ENCODE assay signal across 8 cellular contexts in the genomic region with DNA sequence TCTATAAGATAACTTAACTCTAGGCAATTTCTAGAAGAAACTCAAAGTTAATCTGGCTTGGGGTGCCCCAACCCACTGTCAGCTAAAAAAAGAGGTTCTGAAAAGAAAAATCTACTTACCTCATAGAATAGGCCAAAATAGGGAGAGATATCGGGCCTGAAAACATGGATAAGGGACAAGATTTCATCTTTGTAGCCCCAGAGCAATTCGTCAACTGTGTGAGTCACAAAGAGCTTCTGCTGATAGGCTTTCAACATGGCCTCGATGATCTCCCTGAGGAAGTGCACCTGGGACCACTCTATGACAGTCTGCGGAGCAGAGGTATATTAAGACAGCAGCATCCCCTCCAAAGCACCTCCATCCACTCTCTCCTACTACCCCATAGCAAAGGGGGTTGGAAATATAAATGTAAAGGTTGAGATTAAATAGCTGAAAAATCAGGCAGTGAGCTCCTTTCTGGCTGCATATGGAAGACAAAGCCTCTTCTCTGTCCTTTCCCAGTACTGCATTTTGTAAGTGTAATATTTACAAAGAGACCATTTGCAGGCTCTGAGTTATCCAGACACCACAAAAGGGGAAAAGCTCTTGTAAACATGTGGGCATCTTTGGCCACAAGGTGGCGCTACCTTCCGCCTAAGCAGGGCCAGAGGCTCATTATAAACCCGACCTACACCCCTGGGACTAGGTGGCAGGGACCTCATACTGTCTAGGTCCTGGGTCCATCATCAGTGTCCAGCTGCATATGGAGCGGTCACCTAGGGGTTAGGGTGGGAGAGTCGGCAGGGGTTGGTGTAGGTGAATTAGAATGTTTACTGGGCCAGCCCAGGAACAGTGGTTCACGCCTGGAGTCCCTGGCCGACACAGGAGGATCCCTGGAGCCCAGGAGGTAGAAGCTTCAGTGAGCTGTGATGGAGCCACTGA. TPM values are rescaled to one million over a fixed set of nuclear protein-coding genes. Genes with fewer than 3 reads are reported as not detected.
DNase-seq lines count a peak whose midpoint lies in the region; ATAC-seq and TF ChIP-seq lines count a peak whose summit lies in the region.

No MANE protein-coding gene starts in this region.

- no peak overlapping the region for H2BK120ac ChIP-seq in IMR-90 (ENCODE audit: low read depth, low read length)

- H3K4me1 ChIP-seq in IMR-90 (ENCODE audit: control insufficient read depth, insufficient read depth, low read length) (0 out of 2 replicates have a peak, but pooled peaks cover 1% of the 10 kb centered on the region), OCI-LY3 (ENCODE audit: low read length) (no peaks in the 10 kb centered on the region; the same call in 1 of the 2 replicates), esophagus muscularis mucosa (peaks cover 13 to 20% (median 19%) of the 10 kb centered on the region in 4 donors)
- H3K4me1 ChIP-seq in naive thymus-derived CD4-positive, alpha-beta T cell (ENCODE audit: control insufficient read depth in 2 of 2, insufficient read depth in 2 of 2, low read length in 2 of 2): no peaks in the 10 kb centered on the region

- no peak overlapping the region for H2BK15ac ChIP-seq in IMR-90 (ENCODE audit: low read depth, low read length)

- H3K9me3 ChIP-seq in IMR-90 (ENCODE audit: control insufficient read depth, insufficient read depth, low read length) (no peaks in the 10 kb centered on the region), OCI-LY3 (ENCODE audit: insufficient read depth, low read length) (no peaks in the 10 kb centered on the region), esophagus muscularis mucosa (no peaks in the 10 kb centered on the region)
- no peaks in the 10 kb centered on the region for H3K9me3 ChIP-seq in naive thymus-derived CD4-positive, alpha-beta T cell (ENCODE audit: control insufficient read depth in 2 of 3, low read length in 3 of 3)

- no peak overlapping the region for H2BK20ac ChIP-seq in IMR-90 (ENCODE audit: low read depth, low read length)

- no peak overlapping the region for H4K8ac ChIP-seq in IMR-90 (ENCODE audit: low read depth in 2 of 2, low read length in 2 of 2)

- no peak overlapping the region for H3K56ac ChIP-seq in IMR-90 (ENCODE audit: extremely low read depth, insufficient read depth, low read length)

- H3K4me3 Mint-ChIP-seq in Calu3 (ENCODE audit: low read depth, unreplicated experiment): no peak overlapping the region
- H3K4me3 Mint-ChIP-seq in naive thymus-derived CD4-positive, alpha-beta T cell: no peak overlapping the region
- no peak overlapping the region for H3K4me3 Mint-ChIP-seq in stimulated activated effector memory CD8-positive, alpha-beta T cell treated with anti-CD3 and anti-CD28 coated beads, Interleukin-12 subunit alpha, Interleukin-12 subunit beta, amount 100 ng/mL, for 72 hours

- CTCF ChIA-PET in Calu3 (lab: Charles Lee): interaction anchor here (0.6 to 3.0 kb wide), 8 partner anchors 12 to 201 kb away, joined by 3 to 32 read pairs (median 4); a partner anchor contains a TSS
- CTCF ChIA-PET in IMR-90 (lab: Yijun Ruan, JAX): interaction anchor here (0.7 to 1.9 kb wide), 12 partner anchors 9 to 325 kb away, joined by 3 to 14 read pairs (median 4); a partner anchor contains a TSS
- CTCF ChIA-PET in naive thymus-derived CD4-positive, alpha-beta T cell (lab: Charles Lee): interaction anchor here (0.6 to 6.8 kb wide), 20 partner anchors 11 to 1426 kb away, joined by 3 to 84 read pairs (median 3); a partner anchor contains a TSS

- H2AFZ ChIP-seq in IMR-90 (replicated peaks; ENCODE audit: low read length, poor library complexity) (peak overlapping the region; percentile 70), OCI-LY3 (ENCODE audit: low read depth, low read length) (no peak overlapping the region)

- no peak overlapping the region for H3K4ac ChIP-seq in IMR-90 (ENCODE audit: low read depth, low read length)

- in situ Hi-C loops in IMR-90 (cut with MboI; ENCODE audit: low sequenced_read_pairs): loop anchor here (10.0 kb wide), 1 partner anchor 195 kb away; no protein-coding TSS in a partner anchor

- DNase-seq in Calu3 (peak; percentile 78), IMR-90 (peak; percentile 81), esophagus muscularis mucosa (ENCODE audit: extremely low spot score) (peak; percentile 94)
- DNase-seq in activated CD8-positive, alpha-beta memory T cell treated with anti-CD3 and anti-CD28 coated beads, Interleukin-2, amount 50 U/mL, for 48 hours: peak; percentile 94
- DNase-seq in naive thymus-derived CD4-positive, alpha-beta T cell: peak; percentile 63 to 82 (median 72)
- DNase-seq in stimulated activated effector memory CD8-positive, alpha-beta T cell treated with anti-CD3 and anti-CD28 coated beads, Interleukin-12 subunit alpha, Interleukin-12 subunit beta, amount 100 ng/mL, for 72 hours (ENCODE audit: low spot score in 2 of 2): peak; percentile 78 to 88

- H3K27ac Mint-ChIP-seq in Calu3 (ENCODE audit: unreplicated experiment): no peak overlapping the region
- peak overlapping the region in 2 of 9 donors; percentile 27 to 53 for H3K27ac Mint-ChIP-seq in naive thymus-derived CD4-positive, alpha-beta T cell
- H3K27ac Mint-ChIP-seq in stimulated activated effector memory CD8-positive, alpha-beta T cell treated with anti-CD3 and anti-CD28 coated beads, Interleukin-12 subunit alpha, Interleukin-12 subunit beta, amount 100 ng/mL, for 72 hours: no peak overlapping the region

- TF ChIP-seq RAD21 in IMR-90 (IDR thresholded peaks at IDR 0.05; ENCODE audit: low read length): peak; percentile 93

- H3K9me3 Mint-ChIP-seq in Calu3 (ENCODE audit: low read depth, unreplicated experiment): no peaks in the 10 kb centered on the region
- no peaks in the 10 kb centered on the region for H3K9me3 Mint-ChIP-seq in naive thymus-derived CD4-positive, alpha-beta T cell
- H3K9me3 Mint-ChIP-seq in stimulated activated effector memory CD8-positive, alpha-beta T cell treated with anti-CD3 and anti-CD28 coated beads, Interleukin-12 subunit alpha, Interleukin-12 subunit beta, amount 100 ng/mL, for 72 hours: no peaks in the 10 kb centered on the region

- H2AK5ac ChIP-seq in IMR-90 (ENCODE audit: low read depth, low read length): no peak overlapping the region

- H3K4me1 Mint-ChIP-seq in Calu3 (ENCODE audit: low read depth, unreplicated experiment): no peaks in the 10 kb centered on the region
- peaks cover 0 to 3% (median 0%) of the 10 kb centered on the region in 7 donors for H3K4me1 Mint-ChIP-seq in naive thymus-derived CD4-positive, alpha-beta T cell
- no peaks in the 10 kb centered on the region for H3K4me1 Mint-ChIP-seq in stimulated activated effector memory CD8-positive, alpha-beta T cell treated with anti-CD3 and anti-CD28 coated beads, Interleukin-12 subunit alpha, Interleukin-12 subunit beta, amount 100 ng/mL, for 72 hours

- H4K91ac ChIP-seq in IMR-90 (ENCODE audit: insufficient read depth, low read depth, low read length): no peak overlapping the region

- H2BK5ac ChIP-seq in IMR-90 (ENCODE audit: low read depth, low read length, poor library complexity, severe bottlenecking): no peak overlapping the region

- intact Hi-C loops in Calu3 (cut with micrococcal nuclease; ENCODE audit: unreplicated experiment): loop anchor here (1.0 to 5.0 kb wide), 3 partner anchors 73 to 199 kb away; a partner anchor contains a TSS
- intact Hi-C loops in IMR-90 (cut with micrococcal nuclease): loop anchor here (1.0 to 10.0 kb wide), 6 partner anchors 33 to 575 kb away; a partner anchor contains a TSS
- intact Hi-C loops in esophagus muscularis mucosa (cut with DNase I): loop anchor here (2.0 to 10.0 kb wide), 4 partner anchors 73 to 325 kb away; a partner anchor contains a TSS
- intact Hi-C loops in naive thymus-derived CD4-positive, alpha-beta T cell (cut with micrococcal nuclease): loop anchor here (1.0 to 10.0 kb wide), 9 partner anchors 33 to 1253 kb away; a partner anchor contains a TSS

- H3K9me1 ChIP-seq in IMR-90 (ENCODE audit: insufficient read depth, low read length): 0 out of 2 replicates have a peak, but pooled peaks cover 3% of the 10 kb centered on the region

- peak; percentile 85 for ATAC-seq in GM21447 (IDR thresholded peaks at IDR 0.05; ENCODE audit: unreplicated experiment)
- peak; percentile 95 for ATAC-seq in IMR-90 (ENCODE audit: low read depth)
- peak; percentile 95 for ATAC-seq in naive thymus-derived CD4-positive, alpha-beta T cell
- ATAC-seq in stimulated activated effector memory CD8-positive, alpha-beta T cell treated with anti-CD3 and anti-CD28 coated beads, Interleukin-12 subunit alpha, Interleukin-12 subunit beta, amount 100 ng/mL, for 72 hours: peak; percentile 93

- H4K20me1 ChIP-seq in IMR-90 (ENCODE audit: insufficient read depth, low read length) (peaks cover 12% of the 10 kb centered on the region; the same call in 1 of the 2 replicates), OCI-LY3 (ENCODE audit: insufficient read depth, low read length) (no peaks in the 10 kb centered on the region)

- no peak for TF ChIP-seq POLR2A in IMR-90 (IDR thresholded peaks at IDR 0.05; ENCODE audit: low read depth, low read length)
- no peak for TF ChIP-seq POLR2A in esophagus muscularis mucosa (IDR thresholded peaks at IDR 0.05; ENCODE audit: low read depth)

- H3K79me1 ChIP-seq in IMR-90 (ENCODE audit: low read depth in 1 of 2, low read length in 2 of 2): peaks cover 24 to 43% of the 10 kb centered on the region in 2 experiments

- no peak overlapping the region for H3K27ac ChIP-seq in IMR-90 (ENCODE audit: insufficient read depth, low read length)
- no peak overlapping the region for H3K27ac ChIP-seq in OCI-LY3 (ENCODE audit: low read length)
- peak overlapping the region in 1 of 4 donors; percentile 35 for H3K27ac ChIP-seq in esophagus muscularis mucosa (replicated peaks in 1 of 4)
- no peak overlapping the region for H3K27ac ChIP-seq in naive thymus-derived CD4-positive, alpha-beta T cell (ENCODE audit: low read depth, low read length)

- no peak overlapping the region for H3K4me2 ChIP-seq in IMR-90 (ENCODE audit: low read depth, low read length)
- no peak overlapping the region for H3K4me2 ChIP-seq in OCI-LY3 (ENCODE audit: low read length)

- H3K4me3 ChIP-seq in IMR-90 (ENCODE audit: insufficient read depth, low read depth, low read length): no peak overlapping the region
- H3K4me3 ChIP-seq in OCI-LY3 (ENCODE audit: low read length): no peak overlapping the region
- no peak overlapping the region for H3K4me3 ChIP-seq in esophagus muscularis mucosa
- no peak overlapping the region for H3K4me3 ChIP-seq in naive thymus-derived CD4-positive, alpha-beta T cell (ENCODE audit: low read length)

- peaks cover 3% of the 10 kb centered on the region for H3K36me3 Mint-ChIP-seq in Calu3 (ENCODE audit: insufficient read depth, unreplicated experiment)
- H3K36me3 Mint-ChIP-seq in naive thymus-derived CD4-positive, alpha-beta T cell: peaks cover 1 to 27% (median 13%) of the 10 kb centered on the region in 5 donors
- H3K36me3 Mint-ChIP-seq in stimulated activated effector memory CD8-positive, alpha-beta T cell treated with anti-CD3 and anti-CD28 coated beads, Interleukin-12 subunit alpha, Interleukin-12 subunit beta, amount 100 ng/mL, for 72 hours: peaks cover 6% of the 10 kb centered on the region

- H3K14ac ChIP-seq in IMR-90 (replicated peaks; ENCODE audit: low read depth, low read length): no peak overlapping the region

- BruUV-seq in Calu3 (replicated peaks; lab: Mats Ljungman, UMichigan): no TSS peak
- no TSS peak for BruUV-seq in IMR-90 (replicated peaks; lab: Mats Ljungman, UMichigan)

- TF ChIP-seq EP300 in esophagus muscularis mucosa (IDR thresholded peaks at IDR 0.05): no peak

- dilution Hi-C loops in IMR-90 (cut with HindIII; ENCODE audit: low sequenced_read_pairs, unreplicated experiment): no loop called here

- H3K79me2 ChIP-seq in OCI-LY3 (ENCODE audit: low read length): no peaks in the 10 kb centered on the region

- H3K23ac ChIP-seq in IMR-90 (ENCODE audit: low read depth, low read length): no peak overlapping the region

- POLR2A ChIA-PET in IMR-90 (lab: Charles Lee; ENCODE audit: unreplicated experiment): no interaction called here
- POLR2A ChIA-PET in naive thymus-derived CD4-positive, alpha-beta T cell (lab: Charles Lee): interaction anchor here (0.5 to 1.8 kb wide), 4 partner anchors 34 to 314 kb away, joined by 3 to 6 read pairs (median 5); a partner anchor contains a TSS

- no peak overlapping the region for H4K5ac ChIP-seq in IMR-90 (ENCODE audit: low read depth, low read length)

- no CpG with 5 or more reads among the region's 11 CpGs for WGBS in IMR-90 (ENCODE audit: extremely low coverage in 2 of 2, insufficient read length in 1 of 2), 2 experiments
- WGBS in esophagus muscularis mucosa: 76% methylated on average over 8 of the region's 11 CpGs

- TF ChIP-seq CTCF in Calu3 (IDR thresholded peaks at IDR 0.05; ENCODE audit: unreplicated experiment): peak; percentile 79
- TF ChIP-seq CTCF in IMR-90 (conservative IDR thresholded peaks at IDR 0.05; ENCODE audit: low read depth, low read length): peak; percentile 89
- TF ChIP-seq CTCF in OCI-LY3 (IDR thresholded peaks at IDR 0.05; ENCODE audit: low read depth, low read length): peak; percentile 97
- TF ChIP-seq CTCF in esophagus muscularis mucosa (IDR thresholded peaks at IDR 0.05): peak; percentile 83 to 92 (median 91)

- H2AK9ac ChIP-seq in IMR-90 (replicated peaks; ENCODE audit: low read depth, low read length, poor library complexity): peak overlapping the region; percentile 18

- H3K9ac ChIP-seq in IMR-90 (ENCODE audit: low read depth, low read length) (no peak overlapping the region), OCI-LY3 (ENCODE audit: low read length) (no peak overlapping the region)

- no peak overlapping the region for H3K18ac ChIP-seq in IMR-90 (ENCODE audit: low read depth, low read length)

- H3K27me3 Mint-ChIP-seq in Calu3 (ENCODE audit: unreplicated experiment): no peaks in the 10 kb centered on the region
- no peaks in the 10 kb centered on the region for H3K27me3 Mint-ChIP-seq in naive thymus-derived CD4-positive, alpha-beta T cell

- no peaks in the 10 kb centered on the region for H3K27me3 ChIP-seq in IMR-90 (ENCODE audit: control insufficient read depth, insufficient read depth, low read length)
- no peaks in the 10 kb centered on the region for H3K27me3 ChIP-seq in OCI-LY3 (ENCODE audit: low read depth, low read length)
- H3K27me3 ChIP-seq in esophagus muscularis mucosa: no peaks in the 10 kb centered on the region
- no peaks in the 10 kb centered on the region for H3K27me3 ChIP-seq in naive thymus-derived CD4-positive, alpha-beta T cell (ENCODE audit: control insufficient read depth in 2 of 2, insufficient read depth in 2 of 2, low read length in 2 of 2)

- H3K36me3 ChIP-seq in IMR-90 (ENCODE audit: control insufficient read depth, insufficient read depth, low read length): peaks cover 9% of the 10 kb centered on the region
- peaks cover 6% of the 10 kb centered on the region for H3K36me3 ChIP-seq in OCI-LY3 (replicated peaks; ENCODE audit: low read depth, low read length)
- peaks cover 0 to 33% (median 11%) of the 10 kb centered on the region in 4 donors for H3K36me3 ChIP-seq in esophagus muscularis mucosa
- peaks cover 0 to 19% (median 3%) of the 10 kb centered on the region in 3 experiments for H3K36me3 ChIP-seq in naive thymus-derived CD4-positive, alpha-beta T cell (ENCODE audit: control insufficient read depth in 2 of 3, insufficient read depth in 3 of 3, low read length in 3 of 3)

RNA-seq across cellular contexts. Expression of a gene that starts 31.5 kb away (rescaled TPM):
- total RNA-seq in Calu3 (2022) (33.9 and 40.8 TPM in 2 replicates), IMR-90 (2012; rRNA removed) (44.4 and 62.8 TPM in 2 replicates), esophagus muscularis mucosa (10 to 100 TPM; 29.6 to 44.4 (median 39.3) TPM)
- 19.2 and 24.6 TPM in 2 replicates for polyA plus RNA-seq in IMR-90 (2012; rRNA removed)
- 2.6 and 4.7 TPM in 2 replicates for polyA plus RNA-seq in IMR-90 (2012; cell fraction: cytosol; rRNA removed)
- polyA plus RNA-seq in IMR-90 (2012; cell fraction: nucleus; rRNA removed; ENCODE audit: low replicate concordance): 3.2 and 29.4 TPM in 2 replicates
- total RNA-seq in naive thymus-derived CD4-positive, alpha-beta T cell: 10 to 100 TPM; 51.1 to 82.0 (median 65.5) TPM
- 10 to 100 TPM; 46.0 to 53.8 TPM for polyA plus RNA-seq in naive thymus-derived CD4-positive, alpha-beta T cell

RNA-seq across cellular contexts. Expression of a gene that starts 34.0 kb away (rescaled TPM):
- 87.3 and 109 TPM in 2 replicates for total RNA-seq in Calu3 (2022)
- 89.7 and 102 TPM in 2 replicates for total RNA-seq in IMR-90 (2012; rRNA removed)
- polyA plus RNA-seq in IMR-90 (2012; rRNA removed): 56.5 and 69.2 TPM in 2 replicates
- 19.6 and 23.3 TPM in 2 replicates for polyA plus RNA-seq in IMR-90 (2012; cell fraction: cytosol; rRNA removed)
- polyA plus RNA-seq in IMR-90 (2012; cell fraction: nucleus; rRNA removed; ENCODE audit: low replicate concordance): 10.9 and 46.8 TPM in 2 replicates
- 100 to 1,000 TPM in 2 of 4 donors, 10 to 100 TPM in 2; 89.3 to 118 (median 106) TPM for total RNA-seq in esophagus muscularis mucosa
- 10 to 100 TPM; 13.5 to 35.7 (median 29.1) TPM for total RNA-seq in naive thymus-derived CD4-positive, alpha-beta T cell
- polyA plus RNA-seq in naive thymus-derived CD4-positive, alpha-beta T cell: 10 to 100 TPM; 12.6 to 14.7 TPM
